Comparison of ENCODE assay signal across 1 cellular context in genomic region chr12:43281563-43281962, GRCh38.
TF ChIP-seq lines count a peak whose summit lies in the region.

No MANE protein-coding gene starts in this region.

TF ChIP-seq in WTC11, 78 proteins besides CTCF, POLR2A, EP300 and RAD21:
- TF ChIP-seq ZNF512 (CRISPR knock-in tag; IDR thresholded peaks at IDR 0.05; ENCODE audit: borderline replicate concordance) (no peak), ZNF138 (CRISPR knock-in tag; conservative IDR thresholded peaks at IDR 0.05) (no peak), ARID4B (CRISPR knock-in tag; IDR thresholded peaks at IDR 0.05; ENCODE audit: borderline replicate concordance) (no peak), FOXP1 (CRISPR knock-in tag; IDR thresholded peaks at IDR 0.05; ENCODE audit: borderline replicate concordance) (no peak), NR3C1 (CRISPR knock-in tag; conservative IDR thresholded peaks at IDR 0.05; ENCODE audit: low read depth) (no peak), TEAD4 (CRISPR knock-in tag; IDR thresholded peaks at IDR 0.05) (no peak), ETV6 (CRISPR knock-in tag; IDR thresholded peaks at IDR 0.05) (no peak), GRHL2 (CRISPR knock-in tag; IDR thresholded peaks at IDR 0.05; ENCODE audit: insufficient replicate concordance, severe bottlenecking) (no peak), JAZF1 (CRISPR knock-in tag; IDR thresholded peaks at IDR 0.05) (no peak), ATF1 (CRISPR knock-in tag; IDR thresholded peaks at IDR 0.05) (no peak), CREB1 (CRISPR knock-in tag; IDR thresholded peaks at IDR 0.05) (no peak), SMAD3 (CRISPR knock-in tag; IDR thresholded peaks at IDR 0.05; ENCODE audit: borderline replicate concordance) (no peak)
- TF ChIP-seq, protein P1, sequence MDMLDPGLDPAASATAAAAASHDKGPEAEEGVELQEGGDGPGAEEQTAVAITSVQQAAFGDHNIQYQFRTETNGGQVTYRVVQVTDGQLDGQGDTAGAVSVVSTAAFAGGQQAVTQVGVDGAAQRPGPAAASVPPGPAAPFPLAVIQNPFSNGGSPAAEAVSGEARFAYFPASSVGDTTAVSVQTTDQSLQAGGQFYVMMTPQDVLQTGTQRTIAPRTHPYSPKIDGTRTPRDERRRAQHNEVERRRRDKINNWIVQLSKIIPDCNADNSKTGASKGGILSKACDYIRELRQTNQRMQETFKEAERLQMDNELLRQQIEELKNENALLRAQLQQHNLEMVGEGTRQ (CRISPR knock-in tag; IDR thresholded peaks at IDR 0.05): no peak
- TF ChIP-seq, protein P2, sequence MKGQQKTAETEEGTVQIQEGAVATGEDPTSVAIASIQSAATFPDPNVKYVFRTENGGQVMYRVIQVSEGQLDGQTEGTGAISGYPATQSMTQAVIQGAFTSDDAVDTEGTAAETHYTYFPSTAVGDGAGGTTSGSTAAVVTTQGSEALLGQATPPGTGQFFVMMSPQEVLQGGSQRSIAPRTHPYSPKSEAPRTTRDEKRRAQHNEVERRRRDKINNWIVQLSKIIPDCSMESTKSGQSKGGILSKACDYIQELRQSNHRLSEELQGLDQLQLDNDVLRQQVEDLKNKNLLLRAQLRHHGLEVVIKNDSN (CRISPR knock-in tag; IDR thresholded peaks at IDR 0.05): no peak
- TF ChIP-seq, protein P3, sequence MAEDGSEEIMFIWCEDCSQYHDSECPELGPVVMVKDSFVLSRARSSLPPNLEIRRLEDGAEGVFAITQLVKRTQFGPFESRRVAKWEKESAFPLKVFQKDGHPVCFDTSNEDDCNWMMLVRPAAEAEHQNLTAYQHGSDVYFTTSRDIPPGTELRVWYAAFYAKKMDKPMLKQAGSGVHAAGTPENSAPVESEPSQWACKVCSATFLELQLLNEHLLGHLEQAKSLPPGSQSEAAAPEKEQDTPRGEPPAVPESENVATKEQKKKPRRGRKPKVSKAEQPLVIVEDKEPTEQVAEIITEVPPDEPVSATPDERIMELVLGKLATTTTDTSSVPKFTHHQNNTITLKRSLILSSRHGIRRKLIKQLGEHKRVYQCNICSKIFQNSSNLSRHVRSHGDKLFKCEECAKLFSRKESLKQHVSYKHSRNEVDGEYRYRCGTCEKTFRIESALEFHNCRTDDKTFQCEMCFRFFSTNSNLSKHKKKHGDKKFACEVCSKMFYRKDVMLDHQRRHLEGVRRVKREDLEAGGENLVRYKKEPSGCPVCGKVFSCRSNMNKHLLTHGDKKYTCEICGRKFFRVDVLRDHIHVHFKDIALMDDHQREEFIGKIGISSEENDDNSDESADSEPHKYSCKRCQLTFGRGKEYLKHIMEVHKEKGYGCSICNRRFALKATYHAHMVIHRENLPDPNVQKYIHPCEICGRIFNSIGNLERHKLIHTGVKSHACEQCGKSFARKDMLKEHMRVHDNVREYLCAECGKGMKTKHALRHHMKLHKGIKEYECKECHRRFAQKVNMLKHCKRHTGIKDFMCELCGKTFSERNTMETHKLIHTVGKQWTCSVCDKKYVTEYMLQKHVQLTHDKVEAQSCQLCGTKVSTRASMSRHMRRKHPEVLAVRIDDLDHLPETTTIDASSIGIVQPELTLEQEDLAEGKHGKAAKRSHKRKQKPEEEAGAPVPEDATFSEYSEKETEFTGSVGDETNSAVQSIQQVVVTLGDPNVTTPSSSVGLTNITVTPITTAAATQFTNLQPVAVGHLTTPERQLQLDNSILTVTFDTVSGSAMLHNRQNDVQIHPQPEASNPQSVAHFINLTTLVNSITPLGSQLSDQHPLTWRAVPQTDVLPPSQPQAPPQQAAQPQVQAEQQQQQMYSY (CRISPR knock-in tag; IDR thresholded peaks at IDR 0.05): no peak
- TF ChIP-seq, protein P4, sequence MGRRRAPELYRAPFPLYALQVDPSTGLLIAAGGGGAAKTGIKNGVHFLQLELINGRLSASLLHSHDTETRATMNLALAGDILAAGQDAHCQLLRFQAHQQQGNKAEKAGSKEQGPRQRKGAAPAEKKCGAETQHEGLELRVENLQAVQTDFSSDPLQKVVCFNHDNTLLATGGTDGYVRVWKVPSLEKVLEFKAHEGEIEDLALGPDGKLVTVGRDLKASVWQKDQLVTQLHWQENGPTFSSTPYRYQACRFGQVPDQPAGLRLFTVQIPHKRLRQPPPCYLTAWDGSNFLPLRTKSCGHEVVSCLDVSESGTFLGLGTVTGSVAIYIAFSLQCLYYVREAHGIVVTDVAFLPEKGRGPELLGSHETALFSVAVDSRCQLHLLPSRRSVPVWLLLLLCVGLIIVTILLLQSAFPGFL (CRISPR knock-in tag; IDR thresholded peaks at IDR 0.05; ENCODE audit: borderline replicate concordance): no peak
- TF ChIP-seq, protein P5, sequence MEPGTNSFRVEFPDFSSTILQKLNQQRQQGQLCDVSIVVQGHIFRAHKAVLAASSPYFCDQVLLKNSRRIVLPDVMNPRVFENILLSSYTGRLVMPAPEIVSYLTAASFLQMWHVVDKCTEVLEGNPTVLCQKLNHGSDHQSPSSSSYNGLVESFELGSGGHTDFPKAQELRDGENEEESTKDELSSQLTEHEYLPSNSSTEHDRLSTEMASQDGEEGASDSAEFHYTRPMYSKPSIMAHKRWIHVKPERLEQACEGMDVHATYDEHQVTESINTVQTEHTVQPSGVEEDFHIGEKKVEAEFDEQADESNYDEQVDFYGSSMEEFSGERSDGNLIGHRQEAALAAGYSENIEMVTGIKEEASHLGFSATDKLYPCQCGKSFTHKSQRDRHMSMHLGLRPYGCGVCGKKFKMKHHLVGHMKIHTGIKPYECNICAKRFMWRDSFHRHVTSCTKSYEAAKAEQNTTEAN (CRISPR knock-in tag; IDR thresholded peaks at IDR 0.05): no peak
